In genomic region chr14:59126714-59127436, GRCh38 we compare ENCODE assay signal across 9 cellular contexts.
DNase-seq lines count a peak whose midpoint lies in the region; ATAC-seq, FAIRE-seq and TF ChIP-seq lines count a peak whose summit lies in the region.
"Had no signal": no experiment of that assay in that cellular context is flagged by ENCODE, and none has a peak within 500 bp of the region (broad histone marks: within the 10 kb centered on the region; RNA-seq: fewer than 3 reads in every experiment).

No MANE protein-coding gene starts in this region.

- H3K79me2 ChIP-seq in SK-N-SH (ENCODE audit: insufficient read depth), result no peaks in the 10 kb centered on the region
- no peaks in the 10 kb centered on the region for H3K79me2 ChIP-seq in H1 (ENCODE audit: control insufficient read depth in 1 of 2, insufficient read depth in 2 of 2, low read length in 2 of 2)

- no peak overlapping the region for H2AK5ac ChIP-seq in H1 (ENCODE audit: low read depth, low read length)

- no peak overlapping the region for H3K27ac Mint-ChIP-seq in memory B cell

- CTCF ChIA-PET in SK-N-SH (lab: Yijun Ruan, JAX) (interaction anchor here (0.6 to 7.8 kb wide), 25 partner anchors 10 to 626 kb away, joined by 3 to 94 read pairs (median 4); partner anchors contain the start of gene DACT1), H1 (lab: Charles Lee; ENCODE audit: partially characterized antibody) (interaction anchor here (0.7 to 7.4 kb wide), 9 partner anchors 18 to 496 kb away, joined by 3 to 66 read pairs (median 3); no protein-coding TSS in a partner anchor)

- no peaks in the 10 kb centered on the region for H3K27me3 ChIP-seq in SK-N-SH (ENCODE audit: insufficient read depth)
- no peaks in the 10 kb centered on the region for H3K27me3 ChIP-seq in H1 (replicated peaks in 1 of 4; ENCODE audit: control insufficient read depth in 3 of 4, extremely low read depth in 1 of 4, insufficient read depth in 3 of 4, low read length in 3 of 4)
- no peaks in the 10 kb centered on the region for H3K27me3 ChIP-seq in vagina
- H3K27me3 ChIP-seq: BLaER1 had no signal

- H2AFZ ChIP-seq in SK-N-SH (ENCODE audit: low read depth) (no peak overlapping the region), H1 (ENCODE audit: low read length) (no peak overlapping the region)

- H3K4ac ChIP-seq in H1 (replicated peaks; ENCODE audit: insufficient read length, low read depth, low read length), result no peak overlapping the region

- FAIRE-seq in H1 (lab: Jason Lieb, UNC), result peak; percentile 93

- peaks cover 6% of the 10 kb centered on the region for H3K4me1 Mint-ChIP-seq in memory B cell

- no peak overlapping the region for H2BK12ac ChIP-seq in H1 (ENCODE audit: low read depth, low read length)

- intact Hi-C loops in vagina (cut with DNase I), result loop anchor here (5.0 kb wide), 1 partner anchor 315 kb away; no protein-coding TSS in a partner anchor

- H3K27me3 Mint-ChIP-seq in memory B cell, result peaks cover 1% of the 10 kb centered on the region

- H3K14ac ChIP-seq in H1 (ENCODE audit: insufficient read length), result no peak overlapping the region

- no peak overlapping the region for H2BK15ac ChIP-seq in H1 (ENCODE audit: low read length)

- no peaks in the 10 kb centered on the region for H4K20me1 ChIP-seq in SK-N-SH (ENCODE audit: insufficient read depth)
- H4K20me1 ChIP-seq in H1 (replicated peaks in 1 of 2; ENCODE audit: control insufficient read depth in 1 of 2, insufficient read depth in 2 of 2, low read length in 2 of 2), result no peaks in the 10 kb centered on the region
- H4K20me1 ChIP-seq: BLaER1 had no signal

- H2BK5ac ChIP-seq in H1 (ENCODE audit: low read depth, low read length), result no peak overlapping the region

- H3K56ac ChIP-seq in H1 (replicated peaks; ENCODE audit: insufficient read length, low read depth, low read length), result no peak overlapping the region

- H3K9ac ChIP-seq in SK-N-SH (no peak overlapping the region), H1 (replicated peaks in 1 of 4; ENCODE audit: extremely low read depth in 1 of 4, low read depth in 3 of 4, low read length in 3 of 4) (no peak overlapping the region)
- H3K9ac ChIP-seq: BLaER1 had no signal

- H3K23ac ChIP-seq in H1 (ENCODE audit: insufficient read length), result no peak overlapping the region

- no peaks in the 10 kb centered on the region for H3K9me3 Mint-ChIP-seq in memory B cell

- H3F3A ChIP-seq in SK-N-SH (replicated peaks; ENCODE audit: insufficient read depth), result no peaks in the 10 kb centered on the region

- H2BK120ac ChIP-seq in H1 (replicated peaks; ENCODE audit: low read depth, low read length), result no peak overlapping the region

- peak; percentile 45 to 53 for DNase-seq in NCI-H2081 (lab: John Stamatoyannopoulos, UW)
- DNase-seq in NCI-H2081 treated with DMSO at 0.1 percent for 48 hours (lab: John Stamatoyannopoulos, UW), result no peak
- DNase-seq in NCI-H1048 (lab: John Stamatoyannopoulos, UW), result peak; percentile 43
- peak; percentile 64 for DNase-seq in SK-N-SH
- DNase-seq in H1 (ENCODE audit: low read depth in 1 of 2, low spot score in 2 of 2), result no peak
- DNase-seq in memory B cell (ENCODE audit: low spot score in 2 of 2), result peak in 1 of 2 donors; percentile 55
- no peak for DNase-seq in vagina (ENCODE audit: extremely low spot score in 2 of 2)

- TF ChIP-seq CTCF in SK-N-SH (IDR thresholded peaks at IDR 0.05), result peak; percentile 89
- TF ChIP-seq CTCF in H1 (IDR thresholded peaks at IDR 0.05; ENCODE audit: control extremely low read depth in 1 of 3, insufficient read depth in 1 of 3, low read depth in 1 of 3, low read length in 3 of 3), result peak; percentile 28 to 70 (median 66)
- TF ChIP-seq CTCF in vagina (IDR thresholded peaks at IDR 0.05), result peak; percentile 85 to 91 (median 90)

- H3K18ac ChIP-seq in H1 (ENCODE audit: extremely low read depth, low read length), result no peak overlapping the region

- H2BK20ac ChIP-seq in H1 (ENCODE audit: low read length), result no peak overlapping the region

- H3K9me3 ChIP-seq in SK-N-SH (no peaks in the 10 kb centered on the region), H1 (ENCODE audit: insufficient read depth in 2 of 2, low read depth in 1 of 2, low read length in 1 of 2) (no peaks in the 10 kb centered on the region), vagina (no peaks in the 10 kb centered on the region)
- H3K9me3 ChIP-seq: BLaER1 had no signal

- H3K79me1 ChIP-seq in H1 (ENCODE audit: low read depth, low read length), result no peaks in the 10 kb centered on the region

- no peak overlapping the region for H4K8ac ChIP-seq in H1 (ENCODE audit: extremely low read depth, insufficient read depth, low read length)

- H3K4me1 ChIP-seq in SK-N-SH (ENCODE audit: control insufficient read depth in 1 of 2, insufficient read depth in 2 of 2, low read depth in 1 of 2, low read length in 1 of 2) (peaks cover 0 to 2% of the 10 kb centered on the region in 2 experiments; a peak in 1 of 4 replicates), H1 (replicated peaks in 1 of 4; ENCODE audit: control insufficient read depth in 3 of 4, insufficient read depth in 4 of 4, low read length in 3 of 4) (no peaks in the 10 kb centered on the region), vagina (no peaks in the 10 kb centered on the region)
- H3K4me1 ChIP-seq: BLaER1 had no signal

- H3K36me3 Mint-ChIP-seq in memory B cell, result no peaks in the 10 kb centered on the region

- H3K36me3 ChIP-seq in SK-N-SH (replicated peaks in 1 of 2; ENCODE audit: control insufficient read depth in 1 of 2, insufficient read depth in 2 of 2, low read length in 1 of 2) (no peaks in the 10 kb centered on the region), H1 (ENCODE audit: control insufficient read depth in 2 of 4, insufficient read depth in 4 of 4, low read length in 3 of 4) (no peaks in the 10 kb centered on the region), vagina (no peaks in the 10 kb centered on the region)
- H3K36me3 ChIP-seq: BLaER1 had no signal

- no peak overlapping the region for H4K5ac ChIP-seq in H1 (ENCODE audit: insufficient read length, low read depth, low read length)

- no peak overlapping the region for H3K4me3 Mint-ChIP-seq in memory B cell

- WGBS in SK-N-SH (ENCODE audit: low lambda C conversion rate), result 38% methylated on average over 4 of the region's 4 CpGs
- WGBS in H1 (ENCODE audit: extremely low coverage in 1 of 2, insufficient coverage in 1 of 2, insufficient read length in 1 of 2, insufficient replicate concordance in 2 of 2, low coverage in 1 of 2, low lambda C conversion rate in 2 of 2, missing lambda C conversion rate in 1 of 2), 2 experiments, result 68% methylated on average over 4 of the region's 4 CpGs; no CpG with 5 or more reads in 1 of the 2 experiments

- TF ChIP-seq POLR2A in H1 (IDR thresholded peaks at IDR 0.05; ENCODE audit: control extremely low read depth in 1 of 2, low read depth in 2 of 2, low read length in 2 of 2), result no peak
- no peak for TF ChIP-seq POLR2A in vagina (IDR thresholded peaks at IDR 0.05)

- no peak overlapping the region for H4K91ac ChIP-seq in H1 (replicated peaks; ENCODE audit: insufficient read length, low read length)

- H3K4me3 ChIP-seq in SK-N-SH (ENCODE audit: low read depth in 2 of 2, low read length in 1 of 2) (no peak overlapping the region; a peak in 1 of 4 replicates), H1 (ENCODE audit: extremely low read depth in 1 of 4, insufficient read depth in 2 of 4, low read depth in 3 of 4, low read length in 4 of 4) (no peak overlapping the region), vagina (no peak overlapping the region)
- H3K4me3 ChIP-seq: BLaER1 had no signal

- no peaks in the 10 kb centered on the region for H3K9me2 ChIP-seq in SK-N-SH

- H3K27ac ChIP-seq in SK-N-SH (ENCODE audit: low read depth in 2 of 2, low read length in 1 of 2) (no peak overlapping the region), H1 (ENCODE audit: low read depth, low read length) (no peak overlapping the region), vagina (no peak overlapping the region)
- H3K27ac ChIP-seq: BLaER1 had no signal

- TF ChIP-seq EP300 in SK-N-SH (IDR thresholded peaks at IDR 0.05; ENCODE audit: borderline replicate concordance in 1 of 2, low read depth in 1 of 2, low read length in 1 of 2) (no peak), H1 (IDR thresholded peaks at IDR 0.05; ENCODE audit: borderline replicate concordance in 1 of 2, low read depth in 2 of 2, low read length in 2 of 2) (no peak)

- peak; percentile 73 for ATAC-seq in GM21528 (IDR thresholded peaks at IDR 0.05; ENCODE audit: low FRiP score, unreplicated experiment)
- ATAC-seq in memory B cell (ENCODE audit: low read depth), result peak; percentile 87

- POLR2A ChIA-PET in SK-N-SH (lab: Yijun Ruan, JAX) (no interaction called here), H1 (lab: Charles Lee; ENCODE audit: partially characterized antibody) (no interaction called here)

- TF ChIP-seq RAD21 in SK-N-SH (IDR thresholded peaks at IDR 0.05; ENCODE audit: low read length), result peak; percentile 98
- peak; percentile 94 for TF ChIP-seq RAD21 in H1 (IDR thresholded peaks at IDR 0.05 in 1 of 2, conservative IDR thresholded peaks at IDR 0.05 in 1 of 2; ENCODE audit: low read depth in 2 of 2, low read length in 2 of 2)

- H3K4me2 ChIP-seq in SK-N-SH, result no peak overlapping the region
- H3K4me2 ChIP-seq in H1 (ENCODE audit: insufficient read depth in 1 of 2, low read depth in 2 of 2, low read length in 2 of 2), result no peak overlapping the region
- H3K4me2 ChIP-seq: BLaER1 had no signal

- H3K23me2 ChIP-seq in H1 (ENCODE audit: low read depth, low read length), result no peaks in the 10 kb centered on the region

TF ChIP-seq in SK-N-SH, 30 proteins besides CTCF, POLR2A, EP300 and RAD21 (continues in another document):
- no peak for TF ChIP-seq MXI1 (IDR thresholded peaks at IDR 0.05; ENCODE audit: low read depth, low read length)
- no peak for TF ChIP-seq GABPA (IDR thresholded peaks at IDR 0.05; ENCODE audit: low read depth)
- TF ChIP-seq CHD2 (IDR thresholded peaks at IDR 0.05; ENCODE audit: low read length, partially characterized antibody), result no peak
- TF ChIP-seq RCOR1 (IDR thresholded peaks at IDR 0.05; ENCODE audit: low read length), result no peak
- TF ChIP-seq POLR2AphosphoS5 (IDR thresholded peaks at IDR 0.05; ENCODE audit: low read depth, low read length), result no peak

TF ChIP-seq in H1, 55 proteins besides CTCF, POLR2A, EP300 and RAD21 (continues in another document):
- TF ChIP-seq CEBPB (IDR thresholded peaks at IDR 0.05; ENCODE audit: low read depth, low read length), result no peak
- TF ChIP-seq RXRA (IDR thresholded peaks at IDR 0.05; ENCODE audit: insufficient read depth, low read depth, low read length), result no peak
- TF ChIP-seq HDAC6 (IDR thresholded peaks at IDR 0.05; ENCODE audit: low read depth, low read length), result no peak
- TF ChIP-seq GTF2F1 (IDR thresholded peaks at IDR 0.05; ENCODE audit: borderline replicate concordance, low read depth, low read length), result no peak
- no peak for TF ChIP-seq BCL11A (IDR thresholded peaks at IDR 0.05; ENCODE audit: low read depth in 2 of 2, low read length in 2 of 2)

Comparison
In these comparisons a context has a peak if more than half of its experiments do, and no peak if none do; other contexts are left out.
1. DNase-seq: peak in NCI-H2081 (2 of 2), NCI-H1048 (single experiment) and SK-N-SH (single experiment); none in NCI-H2081 treated with DMSO at 0.1 percent for 48 hours (single experiment), H1 (0 of 2) and vagina (0 of 2).
2. Peak in every context shown above with its lines, with median percentiles within 50 percentile points of each other: CTCF ChIP-seq.